Comparison of ENCODE assay signal across 15 cellular contexts in the genomic region with DNA sequence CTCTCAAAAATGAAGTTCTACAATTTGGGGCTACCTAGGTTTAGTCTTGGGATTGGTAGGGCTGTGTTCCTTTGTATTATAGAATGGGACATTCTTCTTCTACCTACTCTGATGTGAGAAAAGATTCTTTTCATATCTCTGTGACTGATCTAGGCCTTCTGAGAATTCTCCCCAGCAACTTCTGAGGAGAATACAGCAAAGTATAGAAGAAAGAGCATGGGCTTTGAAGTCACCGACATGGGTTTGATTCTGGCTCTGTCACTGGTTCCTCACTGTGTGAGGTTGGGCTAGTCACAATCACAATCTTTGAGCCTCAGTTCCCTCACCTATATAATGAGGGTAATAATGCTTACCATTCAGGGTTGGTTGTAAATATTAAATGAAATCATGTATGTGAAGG. TPM values are rescaled to one million over a fixed set of nuclear protein-coding genes. Genes with fewer than 3 reads are reported as not detected.
DNase-seq lines count a peak whose midpoint lies in the region; ATAC-seq and TF ChIP-seq lines count a peak whose summit lies in the region.
"Had no signal": no experiment of that assay in that cellular context is flagged by ENCODE, and none has a peak within 500 bp of the region (broad histone marks: within the 10 kb centered on the region; RNA-seq: fewer than 3 reads in every experiment).

No MANE protein-coding gene starts in this region.

- H3K27me3 ChIP-seq in RWPE2 (ENCODE audit: insufficient read depth, poor library complexity, severe bottlenecking) (no peaks in the 10 kb centered on the region), endodermal cell (ENCODE audit: control insufficient read depth, insufficient read depth, low read length, poor library complexity, severe bottlenecking) (no peaks in the 10 kb centered on the region)

- DNase-seq in activated CD4-positive, alpha-beta T cell treated with anti-CD3 and anti-CD28 coated beads, Interleukin-2, amount 10 ng/mL, durations not matched to agents 7 days and 5 days = peak; percentile 19
- DNase-seq in activated CD4-positive, alpha-beta T cell treated with anti-CD3 and anti-CD28 coated beads for 1 hour = no peak
- DNase-seq in RWPE2 (ENCODE audit: low spot score) (no peak), endodermal cell (no peak), HK-2 (ENCODE audit: unreplicated experiment) (no peak)
- DNase-seq in stimulated activated effector memory CD8-positive, alpha-beta T cell treated with anti-CD3 and anti-CD28 coated beads, Interleukin-12 subunit alpha, Interleukin-12 subunit beta, amount 100 ng/mL, for 72 hours (ENCODE audit: low spot score in 2 of 2) = no peak
- DNase-seq: ACHN, activated T-cell treated with anti-CD3 and anti-CD28 coated beads for 4 hours, NCI-H1694 treated with DMSO at 0.1 percent for 48 hours, NCI-H526 treated with DMSO at 0.1 percent for 48 hours had no signal

- no peak overlapping the region for H3K9ac ChIP-seq in endodermal cell (ENCODE audit: extremely low read depth, low read length, poor library complexity, severe bottlenecking)

- H3K4me1 ChIP-seq in RWPE2 (ENCODE audit: insufficient read depth, poor library complexity, severe bottlenecking) = peaks cover 10% of the 10 kb centered on the region
- H3K4me1 ChIP-seq in endodermal cell (ENCODE audit: control insufficient read depth, insufficient read depth, low read length) = peaks cover 13% of the 10 kb centered on the region

- TF ChIP-seq CTCF in RWPE2 (IDR thresholded peaks at IDR 0.05; ENCODE audit: poor library complexity, severe bottlenecking) (no peak), endodermal cell (conservative IDR thresholded peaks at IDR 0.05) (no peak)

- no peaks in the 10 kb centered on the region for H3K9me3 Mint-ChIP-seq in activated CD4-positive, alpha-beta T cell treated with anti-CD3 and anti-CD28 coated beads, Interleukin-2, amount 10 ng/mL, durations not matched to agents 7 days and 5 days
- no peaks in the 10 kb centered on the region for H3K9me3 Mint-ChIP-seq in endodermal cell
- no peaks in the 10 kb centered on the region for H3K9me3 Mint-ChIP-seq in stimulated activated effector memory CD8-positive, alpha-beta T cell treated with anti-CD3 and anti-CD28 coated beads, Interleukin-12 subunit alpha, Interleukin-12 subunit beta, amount 100 ng/mL, for 72 hours

- H3K4me3 ChIP-seq in RWPE2 (ENCODE audit: severe bottlenecking) (no peak overlapping the region), endodermal cell (ENCODE audit: low read length) (no peak overlapping the region)

- H3K4me1 Mint-ChIP-seq in activated CD4-positive, alpha-beta T cell treated with anti-CD3 and anti-CD28 coated beads, Interleukin-2, amount 10 ng/mL, durations not matched to agents 7 days and 5 days = peaks cover 75% of the 10 kb centered on the region
- peaks cover 33% of the 10 kb centered on the region for H3K4me1 Mint-ChIP-seq in endodermal cell
- H3K4me1 Mint-ChIP-seq in stimulated activated effector memory CD8-positive, alpha-beta T cell treated with anti-CD3 and anti-CD28 coated beads, Interleukin-12 subunit alpha, Interleukin-12 subunit beta, amount 100 ng/mL, for 72 hours = peaks cover 72% of the 10 kb centered on the region

- no peak overlapping the region for H3K4me3 Mint-ChIP-seq in activated CD4-positive, alpha-beta T cell treated with anti-CD3 and anti-CD28 coated beads, Interleukin-2, amount 10 ng/mL, durations not matched to agents 7 days and 5 days
- no peak overlapping the region for H3K4me3 Mint-ChIP-seq in endodermal cell
- H3K4me3 Mint-ChIP-seq in stimulated activated effector memory CD8-positive, alpha-beta T cell treated with anti-CD3 and anti-CD28 coated beads, Interleukin-12 subunit alpha, Interleukin-12 subunit beta, amount 100 ng/mL, for 72 hours = no peak overlapping the region

- H3K9me3 ChIP-seq in RWPE2 (ENCODE audit: severe bottlenecking) = no peaks in the 10 kb centered on the region
- H3K9me3 ChIP-seq in endodermal cell (ENCODE audit: control insufficient read depth, low read length) = no peaks in the 10 kb centered on the region
- H3K9me3 ChIP-seq: neutrophil had no signal

- CTCF ChIA-PET in activated CD4-positive, alpha-beta T cell treated with anti-CD3 and anti-CD28 coated beads, Interleukin-2, amount 10 ng/mL, durations not matched to agents 7 days and 5 days (lab: Charles Lee) = interaction anchor here (0.5 to 1.4 kb wide), 2 partner anchors 45 to 61 kb away, joined by 3 to 5 read pairs; no protein-coding TSS in a partner anchor

- H3K27ac ChIP-seq in RWPE2 (ENCODE audit: poor library complexity, severe bottlenecking) (peak overlapping the region; percentile 38), endodermal cell (ENCODE audit: low read depth, low read length) (no peak overlapping the region)
- H3K27ac ChIP-seq: neutrophil had no signal

- no peaks in the 10 kb centered on the region for H3K27me3 Mint-ChIP-seq in activated CD4-positive, alpha-beta T cell treated with anti-CD3 and anti-CD28 coated beads, Interleukin-2, amount 10 ng/mL, durations not matched to agents 7 days and 5 days
- H3K27me3 Mint-ChIP-seq in endodermal cell (ENCODE audit: insufficient read depth) = no peaks in the 10 kb centered on the region

- WGBS in endodermal cell (ENCODE audit: insufficient coverage in 1 of 2, insufficient read length in 1 of 2), 2 experiments = 100% methylated on average over 1 of the region's 1 CpG; no CpG with 5 or more reads in 1 of the 2 experiments

- POLR2A ChIA-PET in activated CD4-positive, alpha-beta T cell treated with anti-CD3 and anti-CD28 coated beads, Interleukin-2, amount 10 ng/mL, durations not matched to agents 7 days and 5 days (lab: Charles Lee) = no interaction called here

- no peak for ATAC-seq in RWPE2 (ENCODE audit: low read depth)
- no peak for ATAC-seq in stimulated activated effector memory CD8-positive, alpha-beta T cell treated with anti-CD3 and anti-CD28 coated beads, Interleukin-12 subunit alpha, Interleukin-12 subunit beta, amount 100 ng/mL, for 72 hours
- no peak for ATAC-seq in HG03469 (IDR thresholded peaks at IDR 0.05; ENCODE audit: unreplicated experiment)
- no peak for ATAC-seq in HG02759 (IDR thresholded peaks at IDR 0.05; ENCODE audit: unreplicated experiment)
- ATAC-seq: left lobe of liver had no signal

- H3K36me3 ChIP-seq in RWPE2 (ENCODE audit: low read depth) = peaks cover 39% of the 10 kb centered on the region
- peaks cover 40% of the 10 kb centered on the region for H3K36me3 ChIP-seq in endodermal cell (ENCODE audit: control insufficient read depth, insufficient read depth, low read length)
- H3K36me3 ChIP-seq: neutrophil had no signal

- H3K27ac Mint-ChIP-seq in activated CD4-positive, alpha-beta T cell treated with anti-CD3 and anti-CD28 coated beads, Interleukin-2, amount 10 ng/mL, durations not matched to agents 7 days and 5 days = peak overlapping the region; percentile 88
- H3K27ac Mint-ChIP-seq in endodermal cell = peak overlapping the region; percentile 34
- peak overlapping the region; percentile 39 for H3K27ac Mint-ChIP-seq in stimulated activated effector memory CD8-positive, alpha-beta T cell treated with anti-CD3 and anti-CD28 coated beads, Interleukin-12 subunit alpha, Interleukin-12 subunit beta, amount 100 ng/mL, for 72 hours

- peaks cover 31% of the 10 kb centered on the region for H3K36me3 Mint-ChIP-seq in activated CD4-positive, alpha-beta T cell treated with anti-CD3 and anti-CD28 coated beads, Interleukin-2, amount 10 ng/mL, durations not matched to agents 7 days and 5 days (ENCODE audit: low read depth)
- peaks cover 48% of the 10 kb centered on the region for H3K36me3 Mint-ChIP-seq in endodermal cell (ENCODE audit: low read depth)
- peaks cover 77% of the 10 kb centered on the region for H3K36me3 Mint-ChIP-seq in stimulated activated effector memory CD8-positive, alpha-beta T cell treated with anti-CD3 and anti-CD28 coated beads, Interleukin-12 subunit alpha, Interleukin-12 subunit beta, amount 100 ng/mL, for 72 hours

RNA-seq across cellular contexts. Expression of a gene that starts 5.0 kb away (rescaled TPM):
- 10 to 100 TPM; 27.3 to 27.6 TPM for total RNA-seq in activated CD4-positive, alpha-beta T cell treated with anti-CD3 and anti-CD28 coated beads, Interleukin-2, amount 10 ng/mL, durations not matched to agents 7 days and 5 days
- total RNA-seq in endodermal cell = 100 to 1,000 TPM; 111 to 244 TPM
- 157 TPM for polyA plus RNA-seq in endodermal cell (2013, experiment 1 of 2)
- polyA plus RNA-seq in endodermal cell (2013, experiment 2 of 2) = 139 TPM

RNA-seq across cellular contexts. Expression of a gene that starts 10.8 kb away (rescaled TPM):
- total RNA-seq in activated CD4-positive, alpha-beta T cell treated with anti-CD3 and anti-CD28 coated beads, Interleukin-2, amount 10 ng/mL, durations not matched to agents 7 days and 5 days = not detected
- total RNA-seq in endodermal cell = not detected
- not detected for polyA plus RNA-seq in endodermal cell (2013, experiment 1 of 2)
- not detected for polyA plus RNA-seq in endodermal cell (2013, experiment 2 of 2)
- total RNA-seq: left lobe of liver, ureter had no signal

RNA-seq across cellular contexts. Expression of a gene that starts 11.1 kb away (rescaled TPM):
- 100 to 1,000 TPM; 156 to 181 TPM for total RNA-seq in activated CD4-positive, alpha-beta T cell treated with anti-CD3 and anti-CD28 coated beads, Interleukin-2, amount 10 ng/mL, durations not matched to agents 7 days and 5 days
- 100 to 1,000 TPM; 141 to 257 TPM for total RNA-seq in endodermal cell
- polyA plus RNA-seq in endodermal cell (2013, experiment 1 of 2) = 219 TPM
- polyA plus RNA-seq in endodermal cell (2013, experiment 2 of 2) = 218 TPM

RNA-seq across cellular contexts. Expression of a gene that starts 18.4 kb away (rescaled TPM):
- 100 to 1,000 TPM; 156 to 160 TPM for total RNA-seq in activated CD4-positive, alpha-beta T cell treated with anti-CD3 and anti-CD28 coated beads, Interleukin-2, amount 10 ng/mL, durations not matched to agents 7 days and 5 days
- total RNA-seq in endodermal cell = 100 to 1,000 TPM; 104 to 139 TPM
- polyA plus RNA-seq in endodermal cell (2013, experiment 1 of 2) = 137 TPM
- polyA plus RNA-seq in endodermal cell (2013, experiment 2 of 2) = 107 TPM

RNA-seq across cellular contexts. Expression of a gene that starts 18.4 kb away (rescaled TPM):
- 100 to 1,000 TPM; 346 to 354 TPM for total RNA-seq in activated CD4-positive, alpha-beta T cell treated with anti-CD3 and anti-CD28 coated beads, Interleukin-2, amount 10 ng/mL, durations not matched to agents 7 days and 5 days
- total RNA-seq in endodermal cell = 10 to 100 TPM; 35.7 to 68.0 TPM
- polyA plus RNA-seq in endodermal cell (2013, experiment 1 of 2) = 6.3 TPM
- polyA plus RNA-seq in endodermal cell (2013, experiment 2 of 2) = 5.6 TPM

Comparison
In these comparisons a context has a peak if more than half of its experiments do, and no peak if none do; other contexts are left out.
1. H3K27ac Mint-ChIP-seq: peak in every context shown above with its lines; median percentile 88 in activated CD4-positive, alpha-beta T cell treated with anti-CD3 and anti-CD28 coated beads, Interleukin-2, amount 10 ng/mL, durations not matched to agents 7 days and 5 days; 39 in stimulated activated effector memory CD8-positive, alpha-beta T cell treated with anti-CD3 and anti-CD28 coated beads, Interleukin-12 subunit alpha, Interleukin-12 subunit beta, amount 100 ng/mL, for 72 hours; 34 in endodermal cell.